ENCODE assay signal across 1 cellular context in genomic region chr11:124394408-124394807, GRCh38.
TF ChIP-seq lines count a peak whose summit lies in the region.

No MANE protein-coding gene starts in this region.

TF ChIP-seq in WTC11, 78 proteins besides CTCF, POLR2A, EP300 and RAD21:
- TF ChIP-seq NFE2L1 (CRISPR knock-in tag; IDR thresholded peaks at IDR 0.05) (no peak), ZBTB21 (CRISPR knock-in tag; IDR thresholded peaks at IDR 0.05; ENCODE audit: borderline replicate concordance) (no peak), IRF1 (CRISPR knock-in tag; IDR thresholded peaks at IDR 0.05) (no peak), ZNF219 (CRISPR knock-in tag; IDR thresholded peaks at IDR 0.05; ENCODE audit: borderline replicate concordance) (no peak), NR3C1 (CRISPR knock-in tag; conservative IDR thresholded peaks at IDR 0.05; ENCODE audit: low read depth) (no peak), TEAD4 (CRISPR knock-in tag; IDR thresholded peaks at IDR 0.05) (no peak), ZNF281 (CRISPR knock-in tag; IDR thresholded peaks at IDR 0.05) (no peak), ZNF532 (CRISPR knock-in tag; IDR thresholded peaks at IDR 0.05; ENCODE audit: borderline replicate concordance) (no peak), ZNF121 (CRISPR knock-in tag; IDR thresholded peaks at IDR 0.05) (no peak), ATF3 (CRISPR knock-in tag; conservative IDR thresholded peaks at IDR 0.05) (no peak), ERG (CRISPR knock-in tag; IDR thresholded peaks at IDR 0.05) (no peak), NFYB (CRISPR knock-in tag; conservative IDR thresholded peaks at IDR 0.05; ENCODE audit: low read depth) (no peak), GTF2I (CRISPR knock-in tag; conservative IDR thresholded peaks at IDR 0.05) (no peak), GRHL2 (CRISPR knock-in tag; IDR thresholded peaks at IDR 0.05; ENCODE audit: insufficient replicate concordance, severe bottlenecking) (no peak), USF1 (CRISPR knock-in tag; IDR thresholded peaks at IDR 0.05) (no peak), ZBTB43 (CRISPR knock-in tag; IDR thresholded peaks at IDR 0.05) (no peak)
